18 cellular contexts compared by ENCODE assay signal in genomic region chr14:104249092-104249491, GRCh38.
DNase-seq lines count a peak whose midpoint lies in the region; ATAC-seq and TF ChIP-seq lines count a peak whose summit lies in the region.
"Had no signal": no experiment of that assay in that cellular context is flagged by ENCODE, and none has a peak within 500 bp of the region (broad histone marks: within the 10 kb centered on the region; RNA-seq: fewer than 3 reads in every experiment).

No MANE protein-coding gene starts in this region.

- no peak overlapping the region for H3K27ac ChIP-seq in H9 (ENCODE audit: insufficient read length, low read depth, low read length)
- no peak overlapping the region for H3K27ac ChIP-seq in upper lobe of left lung
- no peak overlapping the region for H3K27ac ChIP-seq in CD4-positive, alpha-beta memory T cell (ENCODE audit: low read depth, low read length)
- H3K27ac ChIP-seq: Peyer's patch had no signal

- DNase-seq in activated effector memory CD4-positive, alpha-beta T cell treated with anti-CD3 and anti-CD28 coated beads, Interleukin-2, amount 50 U/mL, for 16 hours: peak; percentile 47
- no peak for DNase-seq in activated effector memory CD4-positive, alpha-beta T cell treated with Interleukin-2 at 50 U/mL for 16 hours
- peak; percentile 10 for DNase-seq in H9
- peak in 2 of 3 donors; percentile 23 to 37 for DNase-seq in mucosa of descending colon
- peak; percentile 9 to 58 for DNase-seq in upper lobe of left lung
- no peak for DNase-seq in CD4-positive, alpha-beta memory T cell
- DNase-seq in GOT3 (lab: John Stamatoyannopoulos, UW): no peak
- DNase-seq: CD4-positive, alpha-beta T cell; GF-D8; Karpas-422; NCI-H1436; NCI-H2029; NCI-H446 treated with DMSO at 0.1 percent for 48 hours; NCI-H69; Right ventricle myocardium superior had no signal

- H3K4me3 ChIP-seq in mucosa of descending colon: no peak overlapping the region
- H3K4me3 ChIP-seq in upper lobe of left lung: no peak overlapping the region
- H3K4me3 ChIP-seq in CD4-positive, alpha-beta memory T cell (ENCODE audit: low read length in 2 of 2): no peak overlapping the region
- H3K4me3 ChIP-seq: Peyer's patch had no signal

- H3K27me3 ChIP-seq in H9 (ENCODE audit: insufficient read depth, low read length) (no peaks in the 10 kb centered on the region), upper lobe of left lung (no peaks in the 10 kb centered on the region)
- H3K27me3 ChIP-seq in CD4-positive, alpha-beta memory T cell (ENCODE audit: insufficient read depth, low read length): no peaks in the 10 kb centered on the region
- H3K27me3 ChIP-seq: Peyer's patch had no signal

- no peak overlapping the region for H2BK12ac ChIP-seq in H9 (ENCODE audit: insufficient read length, low read depth, low read length)

- TF ChIP-seq CTCF in H9 (conservative IDR thresholded peaks at IDR 0.05): no peak
- no peak for TF ChIP-seq CTCF in mucosa of descending colon (IDR thresholded peaks at IDR 0.05)
- TF ChIP-seq CTCF in upper lobe of left lung (IDR thresholded peaks at IDR 0.05): no peak

- no peak overlapping the region for H3K14ac ChIP-seq in H9 (ENCODE audit: insufficient read depth, low read length)

- H4K91ac ChIP-seq in H9 (ENCODE audit: insufficient read length, low read depth, low read length): no peak overlapping the region

- H2BK15ac ChIP-seq in H9 (ENCODE audit: low read depth, low read length): no peak overlapping the region

- no peaks in the 10 kb centered on the region for H3K79me1 ChIP-seq in H9 (ENCODE audit: insufficient read depth, low read depth, low read length, poor library complexity, severe bottlenecking)

- no peak overlapping the region for H3K27ac Mint-ChIP-seq in H9
- H3K27ac Mint-ChIP-seq in CD4-positive, alpha-beta memory T cell: no peak overlapping the region
- H3K27ac Mint-ChIP-seq: CD4-positive, alpha-beta T cell had no signal

- no peaks in the 10 kb centered on the region for H3K79me2 ChIP-seq in H9 (ENCODE audit: insufficient read depth, low read length)

- H3K9ac ChIP-seq in H9 (ENCODE audit: extremely low read depth, insufficient read length, low read length): no peak overlapping the region

- H3K23ac ChIP-seq in H9 (ENCODE audit: insufficient read length, low read depth, low read length): no peak overlapping the region

- WGBS in H9 (ENCODE audit: extremely low coverage, insufficient read length, low lambda C conversion rate): no CpG with 5 or more reads among the region's 9 CpGs
- WGBS in upper lobe of left lung, 2 donors: 94% methylated on average over 8 to 9 of the region's 9 CpGs

- ATAC-seq in mucosa of descending colon (no peak), upper lobe of left lung (ENCODE audit: low FRiP score in 2 of 2) (no peak)
- ATAC-seq: HCT116 had no signal

- H3K4me2 ChIP-seq in H9 (ENCODE audit: insufficient read depth, insufficient read length, low read length): no peak overlapping the region

- H3K9me3 Mint-ChIP-seq in H9: peaks cover 8 to 11% of the 10 kb centered on the region in 2 experiments
- peaks cover 0 to 5% (median 0%) of the 10 kb centered on the region in 8 donors for H3K9me3 Mint-ChIP-seq in CD4-positive, alpha-beta memory T cell
- H3K9me3 Mint-ChIP-seq: CD4-positive, alpha-beta T cell had no signal

- TF ChIP-seq EP300 in upper lobe of left lung (IDR thresholded peaks at IDR 0.05): no peak

- no peak overlapping the region for H2BK20ac ChIP-seq in H9 (ENCODE audit: low read depth, low read length, poor library complexity, severe bottlenecking)

- H2BK120ac ChIP-seq in H9 (ENCODE audit: low read depth, low read length, poor library complexity, severe bottlenecking): no peak overlapping the region

- no peak overlapping the region for H3K18ac ChIP-seq in H9 (ENCODE audit: insufficient read length, low read depth, low read length)

- no peaks in the 10 kb centered on the region; the same call in 1 of the 2 replicates for H3K27me3 Mint-ChIP-seq in H9 (ENCODE audit: low read depth)
- peaks cover 2% of the 10 kb centered on the region in 2 donors for H3K27me3 Mint-ChIP-seq in CD4-positive, alpha-beta memory T cell
- H3K27me3 Mint-ChIP-seq: CD4-positive, alpha-beta T cell; IgD-negative memory B cell had no signal

- no peak overlapping the region for H2AFZ ChIP-seq in H9 (ENCODE audit: low read length)

- CTCF ChIA-PET in CD4-positive, alpha-beta memory T cell (lab: Charles Lee; ENCODE audit: partially characterized antibody): no interaction called here

- H4K5ac ChIP-seq in H9 (ENCODE audit: insufficient read length, low read depth, low read length): no peak overlapping the region

- H3K56ac ChIP-seq in H9 (ENCODE audit: insufficient read length, low read depth, low read length): no peak overlapping the region

- peaks cover 0 to 5% (median 0%) of the 10 kb centered on the region in 3 experiments; a peak in 3 of 7 replicates for H3K36me3 Mint-ChIP-seq in H9 (ENCODE audit: insufficient read depth in 1 of 3, low read depth in 3 of 3)
- no peaks in the 10 kb centered on the region for H3K36me3 Mint-ChIP-seq in CD4-positive, alpha-beta memory T cell
- H3K36me3 Mint-ChIP-seq: IgD-negative memory B cell had no signal

- intact Hi-C loops in mucosa of descending colon (cut with DNase I, micrococcal nuclease): no loop called here
- intact Hi-C loops in CD4-positive, alpha-beta memory T cell (cut with micrococcal nuclease): no loop called here

- no peaks in the 10 kb centered on the region for H3K23me2 ChIP-seq in H9 (ENCODE audit: insufficient read length, low read depth, low read length, poor library complexity, severe bottlenecking)

- H2BK5ac ChIP-seq in H9 (ENCODE audit: insufficient read length, low read length): no peak overlapping the region

- H3K9me3 ChIP-seq in H9 (ENCODE audit: control insufficient read depth, low read depth, low read length) (peaks cover 7% of the 10 kb centered on the region), mucosa of descending colon (peaks cover 5% of the 10 kb centered on the region), upper lobe of left lung (peaks cover 0 to 18% (median 7%) of the 10 kb centered on the region in 4 donors)
- H3K9me3 ChIP-seq in CD4-positive, alpha-beta memory T cell (ENCODE audit: control insufficient read depth in 1 of 2, low read length in 2 of 2): no peaks in the 10 kb centered on the region

- no peak overlapping the region for H3T11ph ChIP-seq in H9 (ENCODE audit: low read length)

- no peak for TF ChIP-seq POLR2A in upper lobe of left lung (IDR thresholded peaks at IDR 0.05)

- H2AK5ac ChIP-seq in H9 (ENCODE audit: insufficient read length, low read length): no peak overlapping the region

- no peaks in the 10 kb centered on the region for H4K20me1 ChIP-seq in H9 (ENCODE audit: control insufficient read depth, insufficient read depth, insufficient read length)

- H4K8ac ChIP-seq in H9 (replicated peaks; ENCODE audit: insufficient read length, low read depth, low read length): no peak overlapping the region

- POLR2A ChIA-PET in CD4-positive, alpha-beta memory T cell (lab: Charles Lee; ENCODE audit: partially characterized antibody): no interaction called here

- no peaks in the 10 kb centered on the region for H3K4me1 Mint-ChIP-seq in H9
- peaks cover 0 to 4% (median 0%) of the 10 kb centered on the region in 4 donors for H3K4me1 Mint-ChIP-seq in CD4-positive, alpha-beta memory T cell

- no peak overlapping the region for H3K4ac ChIP-seq in H9 (ENCODE audit: low read depth, low read length)

- H3K4me1 ChIP-seq in H9 (ENCODE audit: insufficient read depth, low read length) (no peaks in the 10 kb centered on the region), mucosa of descending colon (ENCODE audit: low read depth) (no peaks in the 10 kb centered on the region), upper lobe of left lung (no peaks in the 10 kb centered on the region)
- no peaks in the 10 kb centered on the region for H3K4me1 ChIP-seq in CD4-positive, alpha-beta memory T cell (ENCODE audit: insufficient read depth, low read length)
- H3K4me1 ChIP-seq: Peyer's patch had no signal

- no peaks in the 10 kb centered on the region for H3K36me3 ChIP-seq in mucosa of descending colon (ENCODE audit: low read depth)
- H3K36me3 ChIP-seq in upper lobe of left lung: no peaks in the 10 kb centered on the region
- H3K36me3 ChIP-seq in CD4-positive, alpha-beta memory T cell (ENCODE audit: insufficient read depth, low read length): no peaks in the 10 kb centered on the region
- H3K36me3 ChIP-seq: Peyer's patch had no signal

- H3K4me3 Mint-ChIP-seq in H9: no peak overlapping the region
- no peak overlapping the region for H3K4me3 Mint-ChIP-seq in CD4-positive, alpha-beta memory T cell
- H3K4me3 Mint-ChIP-seq: CD4-positive, alpha-beta T cell; IgD-negative memory B cell had no signal

Comparison
In these comparisons a context has a peak if more than half of its experiments do, and no peak if none do; other contexts are left out.
1. DNase-seq: peak in activated effector memory CD4-positive, alpha-beta T cell treated with anti-CD3 and anti-CD28 coated beads, Interleukin-2, amount 50 U/mL, for 16 hours (single experiment), H9 (single experiment), mucosa of descending colon (2 of 3) and upper lobe of left lung (2 of 2); none in activated effector memory CD4-positive, alpha-beta T cell treated with Interleukin-2 at 50 U/mL for 16 hours (single experiment), CD4-positive, alpha-beta memory T cell (0 of 5) and GOT3 (single experiment).